Comparison of ENCODE assay signal across 21 cellular contexts in the genomic region with DNA sequence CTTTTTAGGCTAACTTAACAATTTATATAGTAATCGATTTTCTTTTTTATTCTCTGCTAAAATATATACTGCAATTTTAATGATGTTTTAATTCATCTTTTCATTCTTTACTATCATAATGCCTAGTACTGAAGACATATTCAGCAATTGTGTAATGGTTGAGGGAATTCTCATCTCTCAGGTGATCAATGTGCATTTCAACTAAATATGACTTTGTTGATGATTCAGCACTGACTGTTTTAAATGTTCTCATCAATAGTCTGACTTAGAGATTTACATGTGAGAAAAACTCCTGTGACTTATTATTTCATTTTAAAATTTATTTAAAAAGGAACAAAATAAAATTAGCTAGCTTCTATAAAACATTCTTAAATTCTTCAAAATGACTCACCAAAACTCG.
"Had no signal": no experiment of that assay in that cellular context is flagged by ENCODE, and none has a peak within 500 bp of the region (broad histone marks: within the 10 kb centered on the region; RNA-seq: fewer than 3 reads in every experiment).

No MANE protein-coding gene starts in this region.

- DNase-seq: cerebellar nuclear complex; dorsolateral prefrontal cortex; effector CD4-positive, alpha-beta T cell; gastrocnemius medialis; head of caudate nucleus; mesenchymal stem cell; mucosa of descending colon; naive B cell; stimulated activated CD4-positive, alpha-beta T cell treated with anti-CD3 and anti-CD28 coated beads, Interleukin-12 subunit alpha, Interleukin-12 subunit beta, amount 100 ng/mL, for 4 hours; stimulated activated CD4-positive, alpha-beta T cell treated with anti-CD3 and anti-CD28 coated beads, Interleukin-1b, Interleukin-23, amount 100 ng/mL, for 48 hours; stimulated activated CD4-positive, alpha-beta T cell treated with anti-CD3 and anti-CD28 coated beads, Interleukin-4, amount 100 ng/mL, for 1 hour; stimulated activated CD8-positive, alpha-beta memory T cell treated with anti-CD3 and anti-CD28 coated beads, Interleukin-4, amount 100 ng/mL, for 48 hours; stimulated activated naive CD4-positive, alpha-beta T cell; stimulated activated naive CD8-positive, alpha-beta T cell treated with anti-CD3 and anti-CD28 coated beads, Interleukin-15, amount 100 ng/mL, for 72 hours; transverse colon; upper lobe of right lung; uterus had no signal

- H3K4me3 ChIP-seq: dorsolateral prefrontal cortex, esophagus muscularis mucosa, gastrocnemius medialis, lung, mucosa of descending colon, smooth muscle cell, suprapubic skin, transverse colon, upper lobe of right lung, uterus had no signal
